1 cellular context compared by ENCODE assay signal in the genomic region with DNA sequence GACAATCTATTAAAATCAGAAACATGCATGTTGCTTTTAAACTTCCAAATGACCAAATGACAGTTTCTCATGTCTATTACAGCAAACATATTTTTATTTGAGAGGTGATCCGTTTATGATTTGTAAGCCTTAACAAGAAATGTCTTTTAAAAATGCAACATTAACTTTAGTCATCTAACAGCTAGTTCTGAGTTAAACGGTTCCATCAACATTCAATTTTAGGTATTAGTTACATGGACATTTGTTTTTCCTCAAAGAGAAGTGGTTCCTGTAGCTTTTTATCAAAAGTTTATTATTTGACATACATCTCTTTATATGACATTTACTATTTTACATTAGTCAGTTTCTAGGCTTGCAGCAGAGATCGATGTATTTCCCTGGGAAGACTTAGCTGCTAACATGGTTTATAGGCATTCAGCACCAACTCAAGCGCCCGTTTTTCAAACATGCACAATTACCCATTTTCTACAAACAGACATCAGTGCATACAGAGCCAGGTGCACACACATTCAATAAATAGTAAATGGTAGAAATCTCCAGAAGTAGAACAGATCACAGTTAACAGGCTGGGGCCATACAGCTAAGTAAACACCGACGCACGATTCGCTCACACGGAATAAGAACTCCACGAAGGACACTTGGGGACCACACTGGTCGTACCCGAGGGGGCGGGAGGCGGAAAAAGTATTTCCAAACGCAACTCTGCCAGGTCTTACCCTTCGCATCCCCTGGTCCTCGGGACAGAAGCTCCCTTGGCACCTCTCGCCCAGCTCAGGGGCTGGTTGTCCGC.
TF ChIP-seq lines count a peak whose summit lies in the region.

No MANE protein-coding gene starts in this region.

TF ChIP-seq in HepG2, 621 proteins besides CTCF, POLR2A, EP300 and RAD21:
- 0 out of 2 replicates have a peak, but pooled peaks have one; percentile 75 for TF ChIP-seq CBX2 (IDR thresholded peaks at IDR 0.05; ENCODE audit: low read depth, low read length)
- TF ChIP-seq CBX2 (CRISPR knock-in tag; IDR thresholded peaks at IDR 0.05; ENCODE audit: low read depth) = no peak
- TF ChIP-seq SIN3B (IDR thresholded peaks at IDR 0.05; ENCODE audit: low read length) = no peak
